In the genomic region with DNA sequence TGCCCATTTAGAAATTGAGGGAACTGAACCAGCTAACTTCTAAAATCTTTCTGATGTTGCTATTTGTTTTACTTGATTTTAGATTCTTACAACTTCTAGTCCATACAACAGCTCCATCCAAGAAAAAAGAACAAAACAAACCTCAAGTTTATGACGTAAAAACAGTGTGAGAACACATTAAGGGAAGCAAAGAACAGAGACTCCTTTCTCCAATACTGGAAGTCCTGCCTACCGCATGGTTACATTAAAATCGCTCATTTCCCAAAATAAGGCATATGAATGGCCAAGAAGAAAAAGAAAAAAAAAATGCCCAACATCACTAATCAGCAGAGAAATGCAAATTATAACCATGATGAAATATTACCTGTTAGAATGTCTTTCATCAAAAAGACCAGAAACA, we compare ENCODE assay signal across 26 cellular contexts.
DNase-seq lines count a peak whose midpoint lies in the region; ATAC-seq, FAIRE-seq and TF ChIP-seq lines count a peak whose summit lies in the region.
"Had no signal": no experiment of that assay in that cellular context is flagged by ENCODE, and none has a peak within 500 bp of the region (broad histone marks: within the 10 kb centered on the region; RNA-seq: fewer than 3 reads in every experiment).

No MANE protein-coding gene starts in this region.

- H3K4me1 Mint-ChIP-seq in GM23338 = peaks cover 22% of the 10 kb centered on the region
- H3K4me1 Mint-ChIP-seq in nephron progenitor cell = peaks cover 30% of the 10 kb centered on the region
- H3K4me1 Mint-ChIP-seq: B cell had no signal

- H3K36me3 ChIP-seq in HepG2 (replicated peaks in 1 of 2; ENCODE audit: control insufficient read depth in 1 of 2, insufficient read depth in 2 of 2, low read length in 2 of 2) (no peaks in the 10 kb centered on the region), right lobe of liver (no peaks in the 10 kb centered on the region), GM23338 (ENCODE audit: insufficient read depth) (no peaks in the 10 kb centered on the region)
- H3K36me3 ChIP-seq: BLaER1 treated with 17β-estradiol and CSF1 and Interleukin-3, amounts not matched to agents 10 nM and 100 nM had no signal

- H4K20me1 ChIP-seq in HepG2 (ENCODE audit: insufficient read depth, low read length) = no peaks in the 10 kb centered on the region
- H4K20me1 ChIP-seq in GM23338 (replicated peaks; ENCODE audit: insufficient read depth) = no peaks in the 10 kb centered on the region
- H4K20me1 ChIP-seq: BLaER1 treated with 17β-estradiol and CSF1 and Interleukin-3, amounts not matched to agents 10 nM and 100 nM had no signal

- H3F3A ChIP-seq in GM23338 (replicated peaks; ENCODE audit: low read depth) = no peaks in the 10 kb centered on the region

- no peak for TF ChIP-seq RAD21 in HepG2 (CRISPR knock-in tag; IDR thresholded peaks at IDR 0.05)

- no peak for ATAC-seq in HepG2
- no peak for ATAC-seq in right lobe of liver
- ATAC-seq in GM23338 = no peak
- ATAC-seq: CD8-positive, alpha-beta T cell; GM12878 had no signal

- TF ChIP-seq CTCF in HepG2 (CRISPR knock-in tag; IDR thresholded peaks at IDR 0.05) (no peak), right lobe of liver (IDR thresholded peaks at IDR 0.05) (no peak), GM23338 (conservative IDR thresholded peaks at IDR 0.05; ENCODE audit: low read depth in 2 of 2) (no peak), nephron progenitor cell (IDR thresholded peaks at IDR 0.05) (no peak)

- H3K9me3 ChIP-seq in HepG2 (ENCODE audit: low read length) = 0 out of 2 replicates have a peak, but pooled peaks cover 11% of the 10 kb centered on the region
- no peaks in the 10 kb centered on the region for H3K9me3 ChIP-seq in right lobe of liver
- H3K9me3 ChIP-seq: BLaER1 treated with 17β-estradiol and CSF1 and Interleukin-3, amounts not matched to agents 10 nM and 100 nM had no signal

- H3K36me3 Mint-ChIP-seq in GM23338 (ENCODE audit: low read depth) (no peaks in the 10 kb centered on the region), nephron progenitor cell (ENCODE audit: low read depth) (no peaks in the 10 kb centered on the region)
- H3K36me3 Mint-ChIP-seq: CD8-positive, alpha-beta T cell had no signal

- no peak overlapping the region for H3K4me2 ChIP-seq in HepG2 (ENCODE audit: low read depth, low read length)
- no peak overlapping the region for H3K4me2 ChIP-seq in GM23338
- H3K4me2 ChIP-seq: BLaER1 treated with 17β-estradiol and CSF1 and Interleukin-3, amounts not matched to agents 10 nM and 100 nM had no signal

- CTCF ChIA-PET in HepG2 (lab: Yijun Ruan, JAX; ENCODE audit: low intra/inter-chr PET ratio, low total read pairs) = no interaction called here

- TF ChIP-seq EP300 in HepG2 (IDR thresholded peaks at IDR 0.05; ENCODE audit: low read depth in 2 of 2, low read length in 2 of 2) (no peak), HepG2 (CRISPR knock-in tag; IDR thresholded peaks at IDR 0.05; ENCODE audit: borderline replicate concordance) (no peak)

- TF ChIP-seq POLR2A in HepG2 (IDR thresholded peaks at IDR 0.05; ENCODE audit: insufficient read depth in 1 of 2, low read depth in 2 of 2, low read length in 2 of 2) (no peak), right lobe of liver (IDR thresholded peaks at IDR 0.05) (no peak)

- no peaks in the 10 kb centered on the region for H3K79me2 ChIP-seq in HepG2 (ENCODE audit: insufficient read depth, low read length)
- no peaks in the 10 kb centered on the region for H3K79me2 ChIP-seq in GM23338 (replicated peaks; ENCODE audit: insufficient read depth)

- WGBS in HepG2 (ENCODE audit: low lambda C conversion rate) = 43% methylated on average over 3 of the region's 3 CpGs
- WGBS in right lobe of liver (ENCODE audit: insufficient coverage, low coverage, low lambda C conversion rate, missing lambda C conversion rate) = 77% methylated on average over 3 of the region's 3 CpGs

- no peak overlapping the region for H3K9ac ChIP-seq in HepG2 (ENCODE audit: insufficient read depth, low read depth, low read length)
- H3K9ac ChIP-seq: BLaER1 treated with 17β-estradiol and CSF1 and Interleukin-3, amounts not matched to agents 10 nM and 100 nM had no signal

- H3K9me3 Mint-ChIP-seq in GM23338 (no peaks in the 10 kb centered on the region), nephron progenitor cell (no peaks in the 10 kb centered on the region)
- H3K9me3 Mint-ChIP-seq: CD4-positive, alpha-beta T cell; CD8-positive, alpha-beta T cell had no signal

- H3K4me1 ChIP-seq in HepG2 (ENCODE audit: insufficient read depth, low read length) (no peaks in the 10 kb centered on the region), right lobe of liver (no peaks in the 10 kb centered on the region), GM23338 (ENCODE audit: insufficient read depth) (peaks cover 22% of the 10 kb centered on the region; the same call in 1 of the 2 replicates)

- H3K4me3 Mint-ChIP-seq in GM23338 = no peak overlapping the region
- H3K4me3 Mint-ChIP-seq in nephron progenitor cell = no peak overlapping the region
- H3K4me3 Mint-ChIP-seq: B cell; CD4-positive, alpha-beta T cell; CD8-positive, alpha-beta T cell had no signal

- H3K9me2 ChIP-seq in GM23338 (ENCODE audit: insufficient read depth) = peaks cover 2% of the 10 kb centered on the region; the same call in 1 of the 2 replicates

- no peak for FAIRE-seq in HepG2 (lab: Jason Lieb, UNC)
- FAIRE-seq: A204.1, GM12878, GM12892, GM18507 had no signal

- H3K27me3 Mint-ChIP-seq in GM23338 (ENCODE audit: insufficient read depth, low read depth, poor library complexity) (peaks cover 5% of the 10 kb centered on the region), nephron progenitor cell (ENCODE audit: low read depth, poor library complexity) (peaks cover 3% of the 10 kb centered on the region)
- H3K27me3 Mint-ChIP-seq: CD4-positive, alpha-beta T cell had no signal

- in situ Hi-C loops in HepG2 (cut with HindIII; ENCODE audit: extremely low pct_ligation_motif_present, low pct_unique_long_range_greater_than_20kb) = no loop called here

- intact Hi-C loops in HepG2 (cut with micrococcal nuclease; ENCODE audit: unreplicated experiment) (no loop called here), right lobe of liver (cut with DNase I) (no loop called here)

- DNase-seq in HepG2 (ENCODE audit: low spot score) (no peak), right lobe of liver (no peak), GM23338 (ENCODE audit: low spot score) (no peak), foreskin melanocyte (peak; percentile 74), nephron progenitor cell (no peak), NCI-H82 treated with DMSO at 0.1 percent for 48 hours (lab: John Stamatoyannopoulos, UW; ENCODE audit: unreplicated experiment) (no peak)
- DNase-seq in activated CD4-positive, CD25-positive, alpha-beta regulatory T cell treated with anti-CD3 and anti-CD28 coated beads, Interleukin-2, amount 50 U/mL, for 72 hours = no peak
- DNase-seq: 8988T; ACHN; CD4-positive, alpha-beta T cell; CD8-positive, alpha-beta T cell; COR-L47; DMS 273 treated with DMSO at 0.1 percent for 48 hours; DMS153; DMS53; DMS79; DND-41; EL; GDM1 had no signal

- BruUV-seq in HepG2 (replicated peaks; lab: Mats Ljungman, UMichigan) = no TSS peak

- H3K27me3 ChIP-seq in HepG2 (ENCODE audit: control insufficient read depth in 1 of 2, insufficient read depth in 2 of 2, low read length in 2 of 2) (no peaks in the 10 kb centered on the region), right lobe of liver (no peaks in the 10 kb centered on the region), GM23338 (ENCODE audit: insufficient read depth) (no peaks in the 10 kb centered on the region)
- H3K27me3 ChIP-seq: BLaER1 treated with 17β-estradiol and CSF1 and Interleukin-3, amounts not matched to agents 10 nM and 100 nM had no signal

- H3K27ac ChIP-seq in HepG2 (ENCODE audit: extremely low read length, insufficient read depth, low read length) = no peak overlapping the region
- H3K27ac ChIP-seq in right lobe of liver = no peak overlapping the region
- no peak overlapping the region for H3K27ac ChIP-seq in GM23338 (ENCODE audit: low read depth)
- H3K27ac ChIP-seq: BLaER1 treated with 17β-estradiol and CSF1 and Interleukin-3, amounts not matched to agents 10 nM and 100 nM; C4-2B had no signal

- POLR2A ChIA-PET in HepG2 (lab: Yijun Ruan, JAX) = no interaction called here

- H3K4me3 ChIP-seq in HepG2 (replicated peaks in 1 of 3; ENCODE audit: insufficient read depth in 1 of 3, low read depth in 2 of 3, low read length in 3 of 3) = no peak overlapping the region
- no peak overlapping the region for H3K4me3 ChIP-seq in right lobe of liver
- no peak overlapping the region for H3K4me3 ChIP-seq in GM23338
- H3K4me3 ChIP-seq: BLaER1 treated with 17β-estradiol and CSF1 and Interleukin-3, amounts not matched to agents 10 nM and 100 nM; GM12878 had no signal

- H2AFZ ChIP-seq in HepG2 (ENCODE audit: low read length) (no peak overlapping the region), GM23338 (peak overlapping the region; percentile 78; the same call in 1 of the 2 replicates)

- H3K27ac Mint-ChIP-seq in GM23338 (no peak overlapping the region), nephron progenitor cell (no peak overlapping the region)
- H3K27ac Mint-ChIP-seq: B cell; CD4-positive, alpha-beta T cell; CD8-positive, alpha-beta T cell had no signal

TF ChIP-seq in HepG2, 621 proteins besides CTCF, POLR2A, EP300 and RAD21:
- TF ChIP-seq, protein P1, sequence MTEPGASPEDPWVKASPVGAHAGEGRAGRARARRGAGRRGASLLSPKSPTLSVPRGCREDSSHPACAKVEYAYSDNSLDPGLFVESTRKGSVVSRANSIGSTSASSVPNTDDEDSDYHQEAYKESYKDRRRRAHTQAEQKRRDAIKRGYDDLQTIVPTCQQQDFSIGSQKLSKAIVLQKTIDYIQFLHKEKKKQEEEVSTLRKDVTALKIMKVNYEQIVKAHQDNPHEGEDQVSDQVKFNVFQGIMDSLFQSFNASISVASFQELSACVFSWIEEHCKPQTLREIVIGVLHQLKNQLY (CRISPR knock-in tag; IDR thresholded peaks at IDR 0.05) = no peak
- TF ChIP-seq CREB1 (IDR thresholded peaks at IDR 0.05) = 0 out of 2 replicates have a peak, but pooled peaks have one; percentile 21
- TF ChIP-seq CREB1 (CRISPR knock-in tag; IDR thresholded peaks at IDR 0.05) = no peak

TF ChIP-seq in GM23338, 12 proteins besides CTCF, POLR2A, EP300 and RAD21 (continues in another document):
- TF ChIP-seq EZH2phosphoT487 (IDR thresholded peaks at IDR 0.05; ENCODE audit: unreplicated experiment) (no peak), POLR2AphosphoS5 (IDR thresholded peaks at IDR 0.05; ENCODE audit: low read depth) (no peak), ZNF331 (CRISPR knock-in tag; IDR thresholded peaks at IDR 0.05; ENCODE audit: low read depth) (no peak)
- TF ChIP-seq, protein P2, sequence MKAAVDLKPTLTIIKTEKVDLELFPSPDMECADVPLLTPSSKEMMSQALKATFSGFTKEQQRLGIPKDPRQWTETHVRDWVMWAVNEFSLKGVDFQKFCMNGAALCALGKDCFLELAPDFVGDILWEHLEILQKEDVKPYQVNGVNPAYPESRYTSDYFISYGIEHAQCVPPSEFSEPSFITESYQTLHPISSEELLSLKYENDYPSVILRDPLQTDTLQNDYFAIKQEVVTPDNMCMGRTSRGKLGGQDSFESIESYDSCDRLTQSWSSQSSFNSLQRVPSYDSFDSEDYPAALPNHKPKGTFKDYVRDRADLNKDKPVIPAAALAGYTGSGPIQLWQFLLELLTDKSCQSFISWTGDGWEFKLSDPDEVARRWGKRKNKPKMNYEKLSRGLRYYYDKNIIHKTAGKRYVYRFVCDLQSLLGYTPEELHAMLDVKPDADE (IDR thresholded peaks at IDR 0.05) = no peak
